ENCODE assay signal across 8 cellular contexts in the genomic region with DNA sequence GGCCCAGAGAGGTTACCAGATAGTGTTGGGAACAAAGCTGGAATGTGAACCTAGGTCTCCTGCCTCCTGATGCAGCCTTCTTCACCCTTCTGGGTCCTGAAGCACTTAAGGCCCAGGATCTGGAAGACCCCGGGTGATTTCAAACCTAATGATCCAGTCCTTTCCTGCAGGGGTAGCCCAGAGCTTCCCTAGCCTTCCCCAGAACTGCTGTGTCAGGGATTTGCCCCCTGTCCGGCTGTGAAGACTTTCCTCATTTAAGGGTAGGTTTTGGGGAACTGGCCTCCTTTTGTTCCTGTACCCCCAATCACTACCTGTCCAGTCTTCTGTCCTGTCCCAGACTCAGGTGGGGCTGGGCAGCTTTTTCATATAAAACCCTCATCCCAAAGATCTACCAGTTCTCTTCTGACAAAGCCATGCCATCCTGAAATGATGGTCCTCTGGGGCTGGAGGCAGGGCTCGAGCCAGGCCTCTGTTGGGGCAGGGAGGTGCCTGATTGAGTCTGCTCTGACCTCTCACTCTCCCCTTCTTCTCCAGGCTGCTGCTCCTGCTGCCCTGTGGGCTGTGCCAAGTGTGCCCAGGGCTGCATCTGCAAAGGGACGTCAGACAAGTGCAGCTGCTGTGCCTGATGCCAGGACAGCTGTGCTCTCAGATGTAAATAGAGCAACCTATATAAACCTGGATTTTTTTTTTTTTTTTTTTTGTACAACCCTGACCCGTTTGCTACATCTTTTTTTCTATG. TPM values are rescaled to one million over a fixed set of nuclear protein-coding genes. Genes with fewer than 3 reads are reported as not detected.
A peak's percentile ranks its signal among the peaks of the same experiment; 100 is the strongest.
DNase-seq lines count a peak whose midpoint lies in the region; ATAC-seq and TF ChIP-seq lines count a peak whose summit lies in the region.

No MANE protein-coding gene starts in this region.

- no peak overlapping the region for H3K27ac ChIP-seq in WERI-Rb-1
- peak overlapping the region; percentile 4 to 88 (median 55) for H3K27ac ChIP-seq in gastroesophageal sphincter
- peak overlapping the region; percentile 66 to 83 (median 80) for H3K27ac ChIP-seq in sigmoid colon
- peak overlapping the region in 1 of 5 donors; percentile 89 for H3K27ac ChIP-seq in adrenal gland

- H3K36me3 ChIP-seq in HAP-1 (replicated peaks) (no peaks in the 10 kb centered on the region; the same call in 1 of the 2 replicates), WERI-Rb-1 (no peaks in the 10 kb centered on the region), gastroesophageal sphincter (no peaks in the 10 kb centered on the region), sigmoid colon (no peaks in the 10 kb centered on the region), adrenal gland (replicated peaks in 1 of 2) (no peaks in the 10 kb centered on the region)

- intact Hi-C loops in sigmoid colon (cut with DNase I) (loop anchor here (2.0 kb wide), 1 partner anchor 59 kb away; a partner anchor contains a TSS), adrenal gland (cut with DNase I) (no loop called here)

- H3K27me3 ChIP-seq in HAP-1 (ENCODE audit: low read depth) (no peaks in the 10 kb centered on the region), WERI-Rb-1 (ENCODE audit: insufficient read depth, low read depth, severe bottlenecking) (no peaks in the 10 kb centered on the region), gastroesophageal sphincter (no peaks in the 10 kb centered on the region), sigmoid colon (no peaks in the 10 kb centered on the region), adrenal gland (no peaks in the 10 kb centered on the region)

- H3K4me3 ChIP-seq in HAP-1, result peak overlapping the region; percentile 46
- H3K4me3 ChIP-seq in WERI-Rb-1 (ENCODE audit: low read depth, low read length), result peak overlapping the region; percentile 78
- H3K4me3 ChIP-seq in gastroesophageal sphincter, result peak overlapping the region; percentile 61 to 66
- H3K4me3 ChIP-seq in sigmoid colon, result peak overlapping the region; percentile 44 to 66 (median 58)
- peak overlapping the region in 1 of 4 donors; percentile 66 for H3K4me3 ChIP-seq in adrenal gland

- TF ChIP-seq POLR2A in gastroesophageal sphincter (IDR thresholded peaks at IDR 0.05), result no peak
- no peak for TF ChIP-seq POLR2A in sigmoid colon (IDR thresholded peaks at IDR 0.05)
- TF ChIP-seq POLR2A in adrenal gland (IDR thresholded peaks at IDR 0.05), result no peak

- TF ChIP-seq EP300 in gastroesophageal sphincter (IDR thresholded peaks at IDR 0.05) (no peak), sigmoid colon (IDR thresholded peaks at IDR 0.05) (no peak)

- in situ Hi-C loops in HAP-1 (cut with MboI; ENCODE audit: low sequenced_read_pairs), result no loop called here

- 88 to 100% methylated on average over 1 to 2 of the region's 5 CpGs for WGBS in gastroesophageal sphincter (ENCODE audit: low coverage in 1 of 2), 2 donors
- 60 to 79% methylated on average over 5 of the region's 5 CpGs for WGBS in sigmoid colon, 2 donors
- WGBS in adrenal gland, 4 donors, result 62 to 78% (median 68%) methylated on average over 5 of the region's 5 CpGs

- H3K4me1 ChIP-seq in HAP-1 (peaks cover 4% of the 10 kb centered on the region; the same call in 1 of the 2 replicates), gastroesophageal sphincter (peaks cover 0 to 40% (median 14%) of the 10 kb centered on the region in 3 donors), sigmoid colon (peaks cover 0 to 27% (median 22%) of the 10 kb centered on the region in 4 donors), adrenal gland (replicated peaks in 1 of 2) (peaks cover 23 to 26% of the 10 kb centered on the region in 2 donors)

- TF ChIP-seq CTCF in WERI-Rb-1 (IDR thresholded peaks at IDR 0.05; ENCODE audit: low read depth, low read length), result no peak
- TF ChIP-seq CTCF in gastroesophageal sphincter (IDR thresholded peaks at IDR 0.05), result no peak
- no peak for TF ChIP-seq CTCF in sigmoid colon (IDR thresholded peaks at IDR 0.05)
- TF ChIP-seq CTCF in omental fat pad (IDR thresholded peaks at IDR 0.05), result no peak
- no peak for TF ChIP-seq CTCF in adrenal gland (IDR thresholded peaks at IDR 0.05)

- ATAC-seq in gastroesophageal sphincter, result no peak
- ATAC-seq in HG02642 (IDR thresholded peaks at IDR 0.05; ENCODE audit: poor library complexity, unreplicated experiment), result no peak
- no peak for ATAC-seq in omental fat pad (ENCODE audit: low FRiP score)

- H3K9me3 ChIP-seq in HAP-1 (no peaks in the 10 kb centered on the region), WERI-Rb-1 (ENCODE audit: severe bottlenecking) (no peaks in the 10 kb centered on the region), gastroesophageal sphincter (no peaks in the 10 kb centered on the region), sigmoid colon (no peaks in the 10 kb centered on the region), adrenal gland (replicated peaks in 1 of 3) (no peaks in the 10 kb centered on the region)

- DNase-seq in HAP-1 (ENCODE audit: low spot score in 2 of 2), result no peak
- no peak for DNase-seq in WERI-Rb-1
- DNase-seq in sigmoid colon, result peak; percentile 68
- DNase-seq in retina, result no peak
- no peak for DNase-seq in omental fat pad (ENCODE audit: low spot score)
- DNase-seq in adrenal gland, result no peak

RNA-seq across cellular contexts. Expression of a gene that starts 1.3 kb away (rescaled TPM):
- total RNA-seq in gastroesophageal sphincter, result 100 to 1,000 TPM; 265 to 685 (median 330) TPM
- 1,000 to 10,000 TPM in 1 of 4 donors, 100 to 1,000 TPM in 2, 10 to 100 TPM in 1; 90.3 to 1,592 (median 363) TPM for total RNA-seq in sigmoid colon
- polyA plus RNA-seq in sigmoid colon, result 100 to 1,000 TPM; 206 to 513 (median 470) TPM
- total RNA-seq in omental fat pad, result 1,000 to 10,000 TPM; 1,336 to 3,452 (median 1,838) TPM
- total RNA-seq in adrenal gland, result 100 to 1,000 TPM in 4 of 8 donors, 10 to 100 TPM in 4; 44.7 to 373 (median 119) TPM
- polyA plus RNA-seq in adrenal gland, result 100 to 1,000 TPM in 2 of 3 donors, 10 to 100 TPM in 1; 65.3 to 438 (median 108) TPM

RNA-seq across cellular contexts. Expression of a gene that starts 14.0 kb away (rescaled TPM):
- total RNA-seq in gastroesophageal sphincter (not detected), sigmoid colon (not detected), omental fat pad (10 to 100 TPM in 2 of 4 donors, not detected in 2; 11.9 to 23.3 TPM), adrenal gland (under 1 TPM in 1 of 8 donors, not detected in 7; 0.54 TPM)
- polyA plus RNA-seq in sigmoid colon (100 to 1,000 TPM in 2 of 3 donors, 1 to 10 TPM in 1; 2.0 to 581 (median 133) TPM), adrenal gland (under 1 TPM in 1 of 3 donors, not detected in 2; 0.98 TPM)

RNA-seq across cellular contexts. Expression of a gene that starts 15.7 kb away (rescaled TPM):
- total RNA-seq in gastroesophageal sphincter (10 to 100 TPM in 3 of 4 donors, not detected in 1; 16.0 to 40.0 (median 21.6) TPM), sigmoid colon (10 to 100 TPM in 2 of 4 donors, 1 to 10 TPM in 2; 2.0 to 12.9 (median 7.8) TPM), omental fat pad (1,000 to 10,000 TPM in 1 of 4 donors, 100 to 1,000 TPM in 1, 10 to 100 TPM in 2; 31.4 to 1,270 (median 197) TPM), adrenal gland (100 to 1,000 TPM in 1 of 8 donors, 10 to 100 TPM in 3, 1 to 10 TPM in 3, not detected in 1; 3.7 to 146 (median 12.0) TPM)
- polyA plus RNA-seq in sigmoid colon (1,000 to 10,000 TPM in 1 of 3 donors, 100 to 1,000 TPM in 1, 10 to 100 TPM in 1; 47.9 to 2,487 (median 601) TPM), adrenal gland (10 to 100 TPM; 26.1 to 87.2 (median 26.4) TPM)

RNA-seq across cellular contexts. Expression of a gene that starts 25.8 kb away (rescaled TPM):
- total RNA-seq in gastroesophageal sphincter, result 1 to 10 TPM in 2 of 4 donors, not detected in 2; 1.7 to 4.6 TPM
- 1 to 10 TPM in 3 of 4 donors, under 1 TPM in 1; 0.71 to 3.1 (median 2.6) TPM for total RNA-seq in sigmoid colon
- 100 to 1,000 TPM in 1 of 3 donors, 10 to 100 TPM in 1, 1 to 10 TPM in 1; 7.1 to 117 (median 48.1) TPM for polyA plus RNA-seq in sigmoid colon
- 100 to 1,000 TPM in 1 of 4 donors, 10 to 100 TPM in 2, 1 to 10 TPM in 1; 9.8 to 199 (median 43.6) TPM for total RNA-seq in omental fat pad
- 100 to 1,000 TPM in 1 of 8 donors, 10 to 100 TPM in 7; 10.8 to 204 (median 40.4) TPM for total RNA-seq in adrenal gland
- polyA plus RNA-seq in adrenal gland, result 100 to 1,000 TPM in 1 of 3 donors, 10 to 100 TPM in 2; 46.1 to 107 (median 73.6) TPM

RNA-seq across cellular contexts. Expression of a gene that starts 31.9 kb away (rescaled TPM):
- total RNA-seq in gastroesophageal sphincter (not detected), sigmoid colon (not detected), omental fat pad (not detected), adrenal gland (not detected)
- polyA plus RNA-seq in sigmoid colon (not detected), adrenal gland (not detected)
